ENCODE assay signal across 29 cellular contexts in genomic region chr2:42229949-42230348, GRCh38.
"Had no signal": no experiment of that assay in that cellular context is flagged by ENCODE, and none has a peak within 500 bp of the region (broad histone marks: within the 10 kb centered on the region; RNA-seq: fewer than 3 reads in every experiment).

No MANE protein-coding gene starts in this region.

- H3K27me3 ChIP-seq: adrenal gland, Peyer's patch, SJSA1 had no signal

- DNase-seq: activated CD4-positive, alpha-beta memory T cell treated with anti-CD3 and anti-CD28 coated beads for 36 hours; activated CD4-positive, alpha-beta T cell treated with anti-CD3 and anti-CD28 coated beads, Interleukin-2, amount 10 ng/mL, durations not matched to agents 7 days and 5 days; activated CD4-positive, CD25-positive, alpha-beta regulatory T cell; activated CD8-positive, alpha-beta memory T cell treated with anti-CD3 and anti-CD28 coated beads for 24 hours; activated gamma-delta T cell; activated naive CD4-positive, alpha-beta T cell treated with anti-CD3 and anti-CD28 coated beads, Interleukin-2, amount 10 ng/mL, durations not matched to agents 7 days and 5 days; activated naive CD8-positive, alpha-beta T cell treated with anti-CD3 and anti-CD28 coated beads, Interleukin-2, amount 10 ng/mL, durations not matched to agents 7 days and 5 days; activated T-cell treated with anti-CD3 and anti-CD28 coated beads, Interleukin-2, amount 50 U/mL, for 4 hours; adrenal gland; anterior cingulate cortex; KG1; NCI-H1092; NCI-H1417; NCI-H2029; NCI-H2107; NCI-H2171 treated with DMSO at 0.1 percent for 48 hours; NCI-H226; NCI-H526 treated with DMSO at 0.1 percent for 48 hours; NCI-H82; NK-92 treated with Interleukin-12 subunit alpha and Interleukin-12 subunit beta, amount 100 ng/mL, for 24 hours; OCI-M1; Peyer's patch; Right ventricle myocardium superior; SW 1271; T-helper 9 cell had no signal

- H3K9me3 ChIP-seq: adrenal gland, Peyer's patch, SJSA1 had no signal

- H3K9me3 Mint-ChIP-seq: activated CD4-positive, alpha-beta memory T cell treated with anti-CD3 and anti-CD28 coated beads for 36 hours; activated CD4-positive, alpha-beta T cell treated with anti-CD3 and anti-CD28 coated beads, Interleukin-2, amount 10 ng/mL, durations not matched to agents 7 days and 5 days; activated naive CD4-positive, alpha-beta T cell treated with anti-CD3 and anti-CD28 coated beads, Interleukin-2, amount 10 ng/mL, durations not matched to agents 7 days and 5 days; activated naive CD8-positive, alpha-beta T cell treated with anti-CD3 and anti-CD28 coated beads, Interleukin-2, amount 10 ng/mL, durations not matched to agents 7 days and 5 days; activated T-cell treated with anti-CD3 and anti-CD28 coated beads, Interleukin-2, amount 50 U/mL, for 4 hours; T-helper 1 cell treated with Interleukin-12 subunit alpha and Interleukin-12 subunit beta and Interleukin-4 antibody, amounts not matched to agents 30 μg/mL and 1 μg/mL, for 36 hours had no signal

- ATAC-seq: activated T-cell treated with anti-CD3 and anti-CD28 coated beads, Interleukin-2, amount 50 U/mL, for 4 hours; SK-N-SH treated with all-trans-retinoic acid at 6 μM for 48 hours had no signal

- H3K4me3 Mint-ChIP-seq: activated CD4-positive, alpha-beta memory T cell treated with anti-CD3 and anti-CD28 coated beads for 36 hours; activated CD4-positive, alpha-beta T cell treated with anti-CD3 and anti-CD28 coated beads, Interleukin-2, amount 10 ng/mL, durations not matched to agents 7 days and 5 days; activated naive CD4-positive, alpha-beta T cell treated with anti-CD3 and anti-CD28 coated beads, Interleukin-2, amount 10 ng/mL, durations not matched to agents 7 days and 5 days; activated naive CD8-positive, alpha-beta T cell treated with anti-CD3 and anti-CD28 coated beads, Interleukin-2, amount 10 ng/mL, durations not matched to agents 7 days and 5 days; activated T-cell treated with anti-CD3 and anti-CD28 coated beads, Interleukin-2, amount 50 U/mL, for 4 hours; T-helper 1 cell treated with Interleukin-12 subunit alpha and Interleukin-12 subunit beta and Interleukin-4 antibody, amounts not matched to agents 30 μg/mL and 1 μg/mL, for 36 hours had no signal

- H3K36me3 ChIP-seq: adrenal gland, Peyer's patch, SJSA1 had no signal

- H3K27me3 Mint-ChIP-seq: activated CD4-positive, alpha-beta memory T cell treated with anti-CD3 and anti-CD28 coated beads for 36 hours; activated CD4-positive, alpha-beta T cell treated with anti-CD3 and anti-CD28 coated beads, Interleukin-2, amount 10 ng/mL, durations not matched to agents 7 days and 5 days; activated naive CD4-positive, alpha-beta T cell treated with anti-CD3 and anti-CD28 coated beads, Interleukin-2, amount 10 ng/mL, durations not matched to agents 7 days and 5 days; activated naive CD8-positive, alpha-beta T cell treated with anti-CD3 and anti-CD28 coated beads, Interleukin-2, amount 10 ng/mL, durations not matched to agents 7 days and 5 days had no signal

- H3K27ac ChIP-seq: adrenal gland, Peyer's patch, RWPE1, SJSA1 had no signal

- H3K4me3 ChIP-seq: adrenal gland, Peyer's patch, SJSA1 had no signal

- H3K27ac Mint-ChIP-seq: activated CD4-positive, alpha-beta memory T cell treated with anti-CD3 and anti-CD28 coated beads for 36 hours; activated CD4-positive, alpha-beta T cell treated with anti-CD3 and anti-CD28 coated beads, Interleukin-2, amount 10 ng/mL, durations not matched to agents 7 days and 5 days; activated naive CD4-positive, alpha-beta T cell treated with anti-CD3 and anti-CD28 coated beads, Interleukin-2, amount 10 ng/mL, durations not matched to agents 7 days and 5 days; activated naive CD8-positive, alpha-beta T cell treated with anti-CD3 and anti-CD28 coated beads, Interleukin-2, amount 10 ng/mL, durations not matched to agents 7 days and 5 days had no signal
